ENCODE assay signal across 1 cellular context in the genomic region with DNA sequence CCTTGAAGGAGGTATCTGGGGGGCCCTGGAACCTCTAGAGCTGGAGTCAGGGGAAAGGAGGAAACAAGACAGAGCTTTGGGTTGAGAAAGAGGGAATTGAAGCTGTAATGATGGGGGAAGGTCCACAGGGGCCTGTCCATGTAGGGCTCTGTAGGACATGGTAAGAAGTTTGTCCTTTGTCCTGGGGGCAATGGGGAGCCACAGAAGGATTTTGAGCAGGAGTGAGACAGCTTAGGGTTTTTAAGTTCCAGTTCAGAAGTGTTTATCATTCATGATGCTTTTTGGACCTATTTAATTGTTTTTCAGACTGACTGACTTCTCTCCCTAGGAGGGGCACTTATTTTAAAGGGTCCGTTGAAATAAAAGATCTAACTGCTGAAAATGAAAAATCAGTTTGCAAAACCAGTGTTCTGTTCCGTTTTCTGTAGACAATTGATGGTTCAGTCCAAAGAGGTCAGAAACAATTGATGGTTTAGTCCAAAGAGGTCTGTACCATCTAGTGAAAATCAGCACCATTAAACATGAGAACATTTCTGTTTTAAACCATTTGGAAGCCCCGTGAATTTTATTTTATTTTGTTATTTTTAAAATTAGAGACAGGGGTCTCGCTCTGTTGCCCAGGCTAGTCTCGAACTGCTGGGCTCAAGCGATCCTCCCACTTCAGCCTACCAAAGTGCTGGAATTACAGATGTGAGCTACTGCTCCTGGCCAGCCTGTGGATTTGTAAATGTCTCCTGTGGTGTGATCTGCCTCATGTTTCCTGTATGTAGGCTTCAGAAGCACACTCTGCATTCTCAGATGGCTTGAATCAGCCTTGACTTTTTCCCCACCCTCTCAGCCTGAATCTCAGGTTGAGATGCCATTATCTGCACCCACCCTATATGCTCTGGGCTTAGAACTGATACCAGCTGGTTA.
TF ChIP-seq lines count a peak whose summit lies in the region.

No MANE protein-coding gene starts in this region.

TF ChIP-seq in WTC11, 78 proteins besides CTCF, POLR2A, EP300 and RAD21 (continued from another document):
- TF ChIP-seq, protein P1, sequence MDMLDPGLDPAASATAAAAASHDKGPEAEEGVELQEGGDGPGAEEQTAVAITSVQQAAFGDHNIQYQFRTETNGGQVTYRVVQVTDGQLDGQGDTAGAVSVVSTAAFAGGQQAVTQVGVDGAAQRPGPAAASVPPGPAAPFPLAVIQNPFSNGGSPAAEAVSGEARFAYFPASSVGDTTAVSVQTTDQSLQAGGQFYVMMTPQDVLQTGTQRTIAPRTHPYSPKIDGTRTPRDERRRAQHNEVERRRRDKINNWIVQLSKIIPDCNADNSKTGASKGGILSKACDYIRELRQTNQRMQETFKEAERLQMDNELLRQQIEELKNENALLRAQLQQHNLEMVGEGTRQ (CRISPR knock-in tag; IDR thresholded peaks at IDR 0.05) = no peak
- TF ChIP-seq TEAD4 (CRISPR knock-in tag; IDR thresholded peaks at IDR 0.05) (no peak), GTF2I (CRISPR knock-in tag; conservative IDR thresholded peaks at IDR 0.05) (no peak), ZBTB21 (CRISPR knock-in tag; IDR thresholded peaks at IDR 0.05; ENCODE audit: borderline replicate concordance) (no peak), ZNF219 (CRISPR knock-in tag; IDR thresholded peaks at IDR 0.05; ENCODE audit: borderline replicate concordance) (no peak), MXD4 (CRISPR knock-in tag; IDR thresholded peaks at IDR 0.05; ENCODE audit: borderline replicate concordance) (no peak), ZNF423 (CRISPR knock-in tag; IDR thresholded peaks at IDR 0.05) (no peak), RELA (CRISPR knock-in tag; IDR thresholded peaks at IDR 0.05; ENCODE audit: borderline replicate concordance) (no peak), CREM (CRISPR knock-in tag; IDR thresholded peaks at IDR 0.05) (no peak)
- TF ChIP-seq, protein P2, sequence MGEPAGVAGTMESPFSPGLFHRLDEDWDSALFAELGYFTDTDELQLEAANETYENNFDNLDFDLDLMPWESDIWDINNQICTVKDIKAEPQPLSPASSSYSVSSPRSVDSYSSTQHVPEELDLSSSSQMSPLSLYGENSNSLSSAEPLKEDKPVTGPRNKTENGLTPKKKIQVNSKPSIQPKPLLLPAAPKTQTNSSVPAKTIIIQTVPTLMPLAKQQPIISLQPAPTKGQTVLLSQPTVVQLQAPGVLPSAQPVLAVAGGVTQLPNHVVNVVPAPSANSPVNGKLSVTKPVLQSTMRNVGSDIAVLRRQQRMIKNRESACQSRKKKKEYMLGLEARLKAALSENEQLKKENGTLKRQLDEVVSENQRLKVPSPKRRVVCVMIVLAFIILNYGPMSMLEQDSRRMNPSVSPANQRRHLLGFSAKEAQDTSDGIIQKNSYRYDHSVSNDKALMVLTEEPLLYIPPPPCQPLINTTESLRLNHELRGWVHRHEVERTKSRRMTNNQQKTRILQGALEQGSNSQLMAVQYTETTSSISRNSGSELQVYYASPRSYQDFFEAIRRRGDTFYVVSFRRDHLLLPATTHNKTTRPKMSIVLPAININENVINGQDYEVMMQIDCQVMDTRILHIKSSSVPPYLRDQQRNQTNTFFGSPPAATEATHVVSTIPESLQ (CRISPR knock-in tag; IDR thresholded peaks at IDR 0.05) = no peak
- TF ChIP-seq, protein P3, sequence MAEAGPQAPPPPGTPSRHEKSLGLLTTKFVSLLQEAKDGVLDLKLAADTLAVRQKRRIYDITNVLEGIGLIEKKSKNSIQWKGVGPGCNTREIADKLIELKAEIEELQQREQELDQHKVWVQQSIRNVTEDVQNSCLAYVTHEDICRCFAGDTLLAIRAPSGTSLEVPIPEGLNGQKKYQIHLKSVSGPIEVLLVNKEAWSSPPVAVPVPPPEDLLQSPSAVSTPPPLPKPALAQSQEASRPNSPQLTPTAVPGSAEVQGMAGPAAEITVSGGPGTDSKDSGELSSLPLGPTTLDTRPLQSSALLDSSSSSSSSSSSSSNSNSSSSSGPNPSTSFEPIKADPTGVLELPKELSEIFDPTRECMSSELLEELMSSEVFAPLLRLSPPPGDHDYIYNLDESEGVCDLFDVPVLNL (CRISPR knock-in tag; IDR thresholded peaks at IDR 0.05; ENCODE audit: borderline replicate concordance, low read depth) = no peak
- TF ChIP-seq, protein P4, sequence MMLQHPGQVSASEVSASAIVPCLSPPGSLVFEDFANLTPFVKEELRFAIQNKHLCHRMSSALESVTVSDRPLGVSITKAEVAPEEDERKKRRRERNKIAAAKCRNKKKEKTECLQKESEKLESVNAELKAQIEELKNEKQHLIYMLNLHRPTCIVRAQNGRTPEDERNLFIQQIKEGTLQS (CRISPR knock-in tag; conservative IDR thresholded peaks at IDR 0.05) = no peak
